Comparison of ENCODE assay signal across 19 cellular contexts in genomic region chr14:81434230-81434629, GRCh38. TPM values are rescaled to one million over a fixed set of nuclear protein-coding genes. Genes with fewer than 3 reads are reported as not detected.
DNase-seq lines count a peak whose midpoint lies in the region; ATAC-seq, FAIRE-seq and TF ChIP-seq lines count a peak whose summit lies in the region.
"Had no signal": no experiment of that assay in that cellular context is flagged by ENCODE, and none has a peak within 500 bp of the region (broad histone marks: within the 10 kb centered on the region; RNA-seq: fewer than 3 reads in every experiment).

No MANE protein-coding gene starts in this region.

- POLR2A ChIA-PET in A673 (lab: Charles Lee; ENCODE audit: low non-redundant PET): no interaction called here

- H3K79me2 ChIP-seq in keratinocyte (ENCODE audit: control insufficient read depth, insufficient read depth, low read length): peaks cover 19% of the 10 kb centered on the region

- H4K20me1 ChIP-seq in keratinocyte (ENCODE audit: control insufficient read depth, extremely low read depth, insufficient read depth, low read length): peaks cover 2% of the 10 kb centered on the region

- H3K9ac ChIP-seq in keratinocyte (ENCODE audit: control insufficient read depth, extremely low read depth, insufficient read depth, low read length): no peak overlapping the region

- DNase-seq in A673 (ENCODE audit: low spot score) (peak; percentile 63), H7 (peak; percentile 36), astrocyte of the cerebellum (ENCODE audit: low read depth) (no peak), keratinocyte (ENCODE audit: low read depth, low spot score) (no peak), DMS114 treated with DMSO at 0.1 percent for 48 hours (lab: John Stamatoyannopoulos, UW; ENCODE audit: unreplicated experiment) (no peak), body of pancreas (no peak)
- DNase-seq: activated CD4-positive, alpha-beta T cell treated with anti-CD3 and anti-CD28 coated beads for 36 hours; activated naive CD8-positive, alpha-beta T cell treated with anti-CD3 and anti-CD28 coated beads, Interleukin-2, amount 10 ng/mL, durations not matched to agents 7 days and 5 days; activated T-cell treated with anti-CD3 and anti-CD28 coated beads, Interleukin-2, amount 50 U/mL, for 24 hours; foreskin keratinocyte; NCI-H1105; NCI-H2171 treated with DMSO at 0.1 percent for 48 hours; posterior cingulate gyrus; SHP77; stimulated activated CD4-positive, alpha-beta T cell treated with anti-CD3 and anti-CD28 coated beads, Interleukin-12 subunit alpha, Interleukin-12 subunit beta, amount 100 ng/mL, for 4 hours; T-helper 17 cell had no signal

- H3K9me3 ChIP-seq in A673 (ENCODE audit: low read depth, low read length, poor library complexity, severe bottlenecking) (no peaks in the 10 kb centered on the region), keratinocyte (ENCODE audit: control insufficient read depth, low read depth, low read length) (no peaks in the 10 kb centered on the region), body of pancreas (no peaks in the 10 kb centered on the region)

- peaks cover 20% of the 10 kb centered on the region for H3K4me1 ChIP-seq in A673 (ENCODE audit: insufficient read depth, low read length, poor library complexity, severe bottlenecking)
- peaks cover 28% of the 10 kb centered on the region for H3K4me1 ChIP-seq in keratinocyte (ENCODE audit: control insufficient read depth, extremely low read depth, insufficient read depth, low read length)
- H3K4me1 ChIP-seq in body of pancreas: peaks cover 14% of the 10 kb centered on the region

- TF ChIP-seq CTCF in A673 (conservative IDR thresholded peaks at IDR 0.05; ENCODE audit: low read depth, low read length): no peak
- no peak for TF ChIP-seq CTCF in astrocyte of the cerebellum (IDR thresholded peaks at IDR 0.05; ENCODE audit: low read depth, low read length, missing control alignments)
- no peak for TF ChIP-seq CTCF in keratinocyte (optimal IDR thresholded peaks at IDR 0.05 in 1 of 3, IDR thresholded peaks at IDR 0.05 in 1 of 3, conservative IDR thresholded peaks at IDR 0.05 in 1 of 3; ENCODE audit: extremely low read depth in 1 of 3, insufficient read depth in 2 of 3, low read length in 3 of 3)
- no peak for TF ChIP-seq CTCF in body of pancreas (IDR thresholded peaks at IDR 0.05)

- in situ Hi-C loops in astrocyte of the cerebellum (cut with HindIII; ENCODE audit: low sequenced_read_pairs): no loop called here

- H2AFZ ChIP-seq in keratinocyte (ENCODE audit: control insufficient read depth, low read length): no peak overlapping the region

- H3K27me3 ChIP-seq in A673 (replicated peaks; ENCODE audit: insufficient read depth, low read depth, low read length, poor library complexity): peaks cover 26% of the 10 kb centered on the region
- H3K27me3 ChIP-seq in H7 (ENCODE audit: control insufficient read depth, insufficient read depth, low read length): peaks cover 11% of the 10 kb centered on the region
- H3K27me3 ChIP-seq in keratinocyte (ENCODE audit: control insufficient read depth, extremely low read depth, insufficient read depth, low read length): peaks cover 4% of the 10 kb centered on the region
- no peaks in the 10 kb centered on the region for H3K27me3 ChIP-seq in body of pancreas
- H3K27me3 ChIP-seq: foreskin keratinocyte had no signal

- H3K9me1 ChIP-seq in keratinocyte (ENCODE audit: control insufficient read depth, extremely low read depth, insufficient read depth, low read length): peaks cover 5% of the 10 kb centered on the region

- H3K27ac ChIP-seq in A673 (ENCODE audit: low read depth, low read length, poor library complexity, severe bottlenecking) (no peak overlapping the region), keratinocyte (ENCODE audit: control insufficient read depth, insufficient read depth, low read length) (no peak overlapping the region), body of pancreas (no peak overlapping the region)

- H3K4me2 ChIP-seq in keratinocyte (ENCODE audit: control insufficient read depth, extremely low read depth, insufficient read depth, low read depth, low read length): peak overlapping the region; percentile 89

- BruUV-seq in A673 (replicated peaks; lab: Mats Ljungman, UMichigan): no TSS peak

- no peak for TF ChIP-seq POLR2A in body of pancreas (IDR thresholded peaks at IDR 0.05)

- H3K4me3 ChIP-seq in A673 (ENCODE audit: low read depth, low read length, poor library complexity, severe bottlenecking) (no peak overlapping the region), H7 (ENCODE audit: insufficient read depth, low read depth, low read length) (no peak overlapping the region), astrocyte of the cerebellum (ENCODE audit: low read depth, low read length) (peak overlapping the region; percentile 53), keratinocyte (ENCODE audit: control insufficient read depth in 2 of 3, extremely low read depth in 1 of 3, insufficient read depth in 2 of 3, low read depth in 1 of 3, low read length in 3 of 3) (no peak overlapping the region), body of pancreas (no peak overlapping the region)

- FAIRE-seq in keratinocyte (lab: Jason Lieb, UNC): no peak
- FAIRE-seq: islet of Langerhans had no signal

- CTCF ChIA-PET in A673 (lab: Charles Lee): no interaction called here

- intact Hi-C loops in A673 (cut with micrococcal nuclease; ENCODE audit: unreplicated experiment) (no loop called here), body of pancreas (cut with DNase I) (no loop called here)

- WGBS in body of pancreas, 2 donors: 83 to 84% methylated on average over 4 of the region's 4 CpGs

- no peak for ATAC-seq in GM21360 (IDR thresholded peaks at IDR 0.05; ENCODE audit: unreplicated experiment)
- ATAC-seq in HG03135 (IDR thresholded peaks at IDR 0.05; ENCODE audit: unreplicated experiment): no peak
- no peak for ATAC-seq in body of pancreas
- ATAC-seq: activated CD4-positive, alpha-beta T cell treated with anti-CD3 and anti-CD28 coated beads for 36 hours; foreskin keratinocyte; T-helper 17 cell had no signal

- H3K36me3 ChIP-seq in A673 (ENCODE audit: insufficient read depth, low read length, poor library complexity, severe bottlenecking) (no peaks in the 10 kb centered on the region), H7 (replicated peaks; ENCODE audit: control insufficient read depth, insufficient read depth, low read length) (no peaks in the 10 kb centered on the region), keratinocyte (ENCODE audit: control insufficient read depth in 2 of 2, extremely low read depth in 1 of 2, insufficient read depth in 2 of 2, low read length in 2 of 2) (no peaks in the 10 kb centered on the region), body of pancreas (replicated peaks in 1 of 2; ENCODE audit: insufficient read depth in 1 of 2, low read depth in 2 of 2) (no peaks in the 10 kb centered on the region)

- dilution Hi-C loops in keratinocyte (cut with MboI; ENCODE audit: extremely low pct_ligation_motif_present, low sequenced_read_pairs): no loop called here

RNA-seq across cellular contexts. Expression of gene STON2, which starts 34.1 kb away (rescaled TPM):
- total RNA-seq in A673 (2021) (8.6 and 13.4 TPM in 2 replicates), body of pancreas (10 to 100 TPM in 1 of 2 donors, 1 to 10 TPM in 1; 6.6 to 16.6 TPM)
- 26.9 and 28.5 TPM in 2 replicates for total RNA-seq in H7 (2014; rRNA removed; shearing (Covaris generic))
- 82.3 to 103 TPM (median 103 TPM) in 3 replicates for polyA plus RNA-seq in keratinocyte
- 12.9 TPM for polyA plus RNA-seq in keratinocyte (2011; ENCODE audit: low read depth)
- polyA plus RNA-seq in keratinocyte (2011; cell fraction: cytosol; rRNA removed): 48.4 and 74.3 TPM in 2 replicates
- polyA plus RNA-seq in keratinocyte (2011; cell fraction: nucleus; rRNA removed): 118 and 122 TPM in 2 replicates
- 25.6 and 53.0 TPM in 2 replicates for polyA plus RNA-seq in keratinocyte (2012; ENCODE audit: low replicate concordance)
- 265 to 559 TPM (median 447 TPM) in 3 replicates for polyA minus RNA-seq in keratinocyte
- polyA minus RNA-seq in keratinocyte (2011; cell fraction: cytosol; rRNA and poly(A)+ RNA removed): 273 TPM
- polyA minus RNA-seq in keratinocyte (2011; cell fraction: nucleus; rRNA and poly(A)+ RNA removed): 304 and 525 TPM in 2 replicates
- total RNA-seq: activated naive CD8-positive, alpha-beta T cell treated with anti-CD3 and anti-CD28 coated beads, Interleukin-2, amount 10 ng/mL, durations not matched to agents 7 days and 5 days had no signal

Comparison
In these comparisons a context has a peak if more than half of its experiments do, and no peak if none do; other contexts are left out.
1. DNase-seq: peak in A673 (single experiment) and H7 (single experiment); none in astrocyte of the cerebellum (single experiment), keratinocyte (single experiment), DMS114 treated with DMSO at 0.1 percent for 48 hours (single experiment) and body of pancreas (0 of 4).